In the genomic region with DNA sequence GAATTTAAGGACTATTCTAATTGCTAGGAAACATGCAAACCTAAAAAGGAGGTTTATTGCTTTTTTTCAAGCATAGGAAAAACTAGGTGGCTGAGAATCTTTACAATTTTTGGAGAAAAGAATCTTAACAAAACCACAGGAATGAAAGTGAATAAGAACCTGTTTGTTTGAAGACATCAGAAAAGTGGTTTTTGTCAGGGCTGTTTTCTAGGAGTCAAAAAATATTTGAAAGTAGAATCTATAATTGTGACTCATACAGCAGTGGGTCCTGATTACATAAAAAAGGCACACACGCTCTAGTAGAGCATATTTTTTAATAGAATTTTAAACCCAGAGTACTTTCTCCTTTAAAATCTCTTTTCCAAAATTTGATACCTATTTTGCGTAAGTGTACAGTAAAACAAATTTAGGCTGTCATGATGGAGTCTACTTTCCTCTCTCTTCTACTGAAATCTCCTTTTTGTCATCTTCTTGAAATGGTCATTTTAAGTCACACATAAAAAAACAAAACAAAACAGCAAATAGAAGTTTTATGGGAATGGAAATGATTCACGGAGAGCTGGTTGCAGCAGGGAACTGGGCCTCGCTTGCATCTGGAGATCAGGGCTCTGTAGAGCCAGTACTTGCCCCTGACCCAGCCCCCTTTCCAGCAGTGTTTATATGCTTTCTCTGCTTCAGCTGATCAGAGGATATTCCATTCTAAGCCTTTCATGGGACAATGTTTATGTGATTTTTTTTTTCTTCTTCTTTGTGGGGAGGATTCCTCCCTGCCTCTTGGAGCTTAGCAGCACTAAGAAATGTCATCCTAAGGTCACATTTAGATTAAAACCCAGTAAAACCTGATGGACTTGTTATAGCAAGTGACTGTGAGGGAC, we compare ENCODE assay signal across 8 cellular contexts. TPM values are rescaled to one million over a fixed set of nuclear protein-coding genes. Genes with fewer than 3 reads are reported as not detected.
DNase-seq lines count a peak whose midpoint lies in the region; ATAC-seq, FAIRE-seq and TF ChIP-seq lines count a peak whose summit lies in the region.

No MANE protein-coding gene starts in this region.

- H3K9me3 Mint-ChIP-seq in activated T-cell treated with anti-CD3 and anti-CD28 coated beads, Interleukin-2, amount 50 U/mL, for 4 hours = no peaks in the 10 kb centered on the region
- peaks cover 5% of the 10 kb centered on the region for H3K9me3 Mint-ChIP-seq in type B pancreatic cell

- H3K27ac Mint-ChIP-seq in type B pancreatic cell = peak overlapping the region; percentile 99

- peak overlapping the region in 1 of 2 donors; percentile 39 for H3K4me3 ChIP-seq in ascending aorta
- no peak overlapping the region for H3K4me3 ChIP-seq in HepG2 (replicated peaks in 1 of 3; ENCODE audit: insufficient read depth in 1 of 3, low read depth in 2 of 3, low read length in 3 of 3)

- ATAC-seq in activated T-cell treated with anti-CD3 and anti-CD28 coated beads, Interleukin-2, amount 50 U/mL, for 4 hours = peak; percentile 33 to 35
- ATAC-seq in HepG2 (no peak), esophagus mucosa (no peak), GM21717 (IDR thresholded peaks at IDR 0.05; ENCODE audit: unreplicated experiment) (no peak), HG02870 (IDR thresholded peaks at IDR 0.05; ENCODE audit: unreplicated experiment) (no peak)

- peak overlapping the region; percentile 78 for H3K4me3 Mint-ChIP-seq in activated T-cell treated with anti-CD3 and anti-CD28 coated beads, Interleukin-2, amount 50 U/mL, for 4 hours
- H3K4me3 Mint-ChIP-seq in type B pancreatic cell = peak overlapping the region; percentile 79

- no peak overlapping the region for H3K4me2 ChIP-seq in HepG2 (ENCODE audit: low read depth, low read length)

- H3K79me2 ChIP-seq in HepG2 (ENCODE audit: insufficient read depth, low read length) = no peaks in the 10 kb centered on the region

- H3K27ac ChIP-seq in ascending aorta (peak overlapping the region; percentile 78 to 81), HepG2 (ENCODE audit: extremely low read length, insufficient read depth, low read length) (no peak overlapping the region)

- H4K20me1 ChIP-seq in HepG2 (ENCODE audit: insufficient read depth, low read length) = no peaks in the 10 kb centered on the region

- H3K36me3 Mint-ChIP-seq in activated T-cell treated with anti-CD3 and anti-CD28 coated beads, Interleukin-2, amount 50 U/mL, for 4 hours (ENCODE audit: insufficient read depth) = peaks cover 2% of the 10 kb centered on the region
- peaks cover 4% of the 10 kb centered on the region for H3K36me3 Mint-ChIP-seq in type B pancreatic cell

- in situ Hi-C loops in HepG2 (cut with HindIII; ENCODE audit: extremely low pct_ligation_motif_present, low pct_unique_long_range_greater_than_20kb) = no loop called here

- H3K27me3 Mint-ChIP-seq in activated T-cell treated with anti-CD3 and anti-CD28 coated beads, Interleukin-2, amount 50 U/mL, for 4 hours (ENCODE audit: low read depth) = no peaks in the 10 kb centered on the region
- H3K27me3 Mint-ChIP-seq in type B pancreatic cell = no peaks in the 10 kb centered on the region

- no peaks in the 10 kb centered on the region for H3K36me3 ChIP-seq in ascending aorta
- H3K36me3 ChIP-seq in HepG2 (replicated peaks in 1 of 2; ENCODE audit: control insufficient read depth in 1 of 2, insufficient read depth in 2 of 2, low read length in 2 of 2) = no peaks in the 10 kb centered on the region

- H3K27me3 ChIP-seq in ascending aorta (no peaks in the 10 kb centered on the region), HepG2 (ENCODE audit: control insufficient read depth in 1 of 2, insufficient read depth in 2 of 2, low read length in 2 of 2) (peaks cover 0 to 6% of the 10 kb centered on the region in 2 experiments; a peak in 2 of 5 replicates)

- CTCF ChIA-PET in HepG2 (lab: Yijun Ruan, JAX; ENCODE audit: low intra/inter-chr PET ratio, low total read pairs) = no interaction called here

- H3K4me1 ChIP-seq in ascending aorta = peaks cover 5 to 19% of the 10 kb centered on the region in 2 donors
- H3K4me1 ChIP-seq in HepG2 (ENCODE audit: insufficient read depth, low read length) = no peaks in the 10 kb centered on the region

- no peak for FAIRE-seq in HepG2 (lab: Jason Lieb, UNC)

- peaks cover 69% of the 10 kb centered on the region for H3K4me1 Mint-ChIP-seq in activated T-cell treated with anti-CD3 and anti-CD28 coated beads, Interleukin-2, amount 50 U/mL, for 4 hours (ENCODE audit: low read depth)
- peaks cover 38% of the 10 kb centered on the region for H3K4me1 Mint-ChIP-seq in type B pancreatic cell (ENCODE audit: unreplicated experiment)

- DNase-seq in activated T-cell treated with anti-CD3 and anti-CD28 coated beads, Interleukin-2, amount 50 U/mL, for 4 hours = no peak
- no peak for DNase-seq in activated T-cell treated with anti-CD3 and anti-CD28 coated beads, Interleukin-2, amount 50 U/mL, for 1 hour
- no peak for DNase-seq in ascending aorta (ENCODE audit: low spot score in 2 of 2)
- DNase-seq in HepG2 (ENCODE audit: low spot score) = no peak
- DNase-seq in type B pancreatic cell (ENCODE audit: extremely low spot score, unreplicated experiment) = no peak

- H2AFZ ChIP-seq in HepG2 (ENCODE audit: low read length) = peak overlapping the region; percentile 59

- H3K9ac ChIP-seq in HepG2 (ENCODE audit: insufficient read depth, low read depth, low read length) = no peak overlapping the region

- no TSS peak for BruUV-seq in HepG2 (replicated peaks; lab: Mats Ljungman, UMichigan)

- POLR2A ChIA-PET in HepG2 (lab: Yijun Ruan, JAX) = no interaction called here

- no peaks in the 10 kb centered on the region for H3K9me3 ChIP-seq in ascending aorta
- H3K9me3 ChIP-seq in HepG2 (ENCODE audit: low read length) = no peaks in the 10 kb centered on the region

- no peak for TF ChIP-seq EP300 in HepG2 (IDR thresholded peaks at IDR 0.05; ENCODE audit: low read depth in 2 of 2, low read length in 2 of 2)
- TF ChIP-seq EP300 in HepG2 (CRISPR knock-in tag; IDR thresholded peaks at IDR 0.05; ENCODE audit: borderline replicate concordance) = no peak

- TF ChIP-seq RAD21 in HepG2 (CRISPR knock-in tag; IDR thresholded peaks at IDR 0.05) = no peak

- TF ChIP-seq POLR2A in HepG2 (IDR thresholded peaks at IDR 0.05; ENCODE audit: insufficient read depth in 1 of 2, low read depth in 2 of 2, low read length in 2 of 2) = no peak

- TF ChIP-seq CTCF in ascending aorta (IDR thresholded peaks at IDR 0.05) = no peak
- no peak for TF ChIP-seq CTCF in HepG2 (CRISPR knock-in tag; IDR thresholded peaks at IDR 0.05)
- TF ChIP-seq CTCF in type B pancreatic cell (conservative IDR thresholded peaks at IDR 0.05) = no peak

- 68% methylated on average over 4 of the region's 4 CpGs for WGBS in HepG2 (ENCODE audit: low lambda C conversion rate)

- intact Hi-C loops in ascending aorta (cut with DNase I) (loop anchor here (5.0 kb wide), 1 partner anchor 61 kb away; the partner anchor contains the start of gene PELI1), HepG2 (cut with micrococcal nuclease; ENCODE audit: unreplicated experiment) (no loop called here)

TF ChIP-seq in HepG2, 621 proteins besides CTCF, POLR2A, EP300 and RAD21 (continues in another document):
- TF ChIP-seq ZBTB46 (CRISPR knock-in tag; IDR thresholded peaks at IDR 0.05; ENCODE audit: borderline replicate concordance) = no peak

RNA-seq across cellular contexts. Expression of gene PELI1, which starts 59.1 kb away (rescaled TPM):
- 10 to 100 TPM; 49.0 to 71.8 (median 68.1) TPM for total RNA-seq in activated T-cell treated with anti-CD3 and anti-CD28 coated beads, Interleukin-2, amount 50 U/mL, for 4 hours
- total RNA-seq in ascending aorta = 140 TPM
- total RNA-seq in HepG2 (2016; rRNA removed; fragmentation: Illumina TruSeq; extraction: Trizol) = 12.5 and 14.9 TPM in 2 replicates
- total RNA-seq in HepG2 (2016; cell fraction: cytosol; rRNA removed; fragmentation: Illumina TruSeq; extraction: Trizol; ENCODE audit: low read depth) = 2.5 and 3.3 TPM in 2 replicates
- 12.6 and 13.4 TPM in 2 replicates for total RNA-seq in HepG2 (2016; cell fraction: insoluble cytoplasmic fraction; rRNA removed; fragmentation: Illumina TruSeq; extraction: Trizol)
- total RNA-seq in HepG2 (2016; cell fraction: membrane; rRNA removed; fragmentation: Illumina TruSeq; extraction: Trizol) = 8.4 and 8.8 TPM in 2 replicates
- total RNA-seq in HepG2 (2016; cell fraction: nucleus; rRNA removed; fragmentation: Illumina TruSeq; extraction: Trizol) = 15.1 and 17.0 TPM in 2 replicates
- 12.9 and 16.2 TPM in 2 replicates for polyA plus RNA-seq in HepG2 (2011; rRNA removed)
- 7.3 and 10.7 TPM in 2 replicates for polyA plus RNA-seq in HepG2 (2011; cell fraction: cytosol; rRNA removed)
- polyA plus RNA-seq in HepG2 (2011; cell fraction: nucleus; rRNA removed) = 13.3 and 15.0 TPM in 2 replicates
- polyA plus RNA-seq in HepG2 (2012) = 16.2 and 18.9 TPM in 2 replicates
- 0.62 and 0.97 TPM in 2 replicates for polyA plus RNA-seq in HepG2 (2016; cell fraction: cytosol; fragmentation: Illumina TruSeq; extraction: Trizol; ENCODE audit: low read depth)
- polyA plus RNA-seq in HepG2 (2016; cell fraction: insoluble cytoplasmic fraction; fragmentation: Illumina TruSeq; extraction: Trizol; ENCODE audit: low read depth) = 13.0 and 13.7 TPM in 2 replicates
- polyA plus RNA-seq in HepG2 (2016; cell fraction: membrane; fragmentation: Illumina TruSeq; extraction: Trizol; ENCODE audit: low read depth) = 3.4 and 3.7 TPM in 2 replicates
- 16.7 and 17.7 TPM in 2 replicates for polyA plus RNA-seq in HepG2 (2016; cell fraction: nucleus; fragmentation: Illumina TruSeq; extraction: Trizol; ENCODE audit: insufficient read depth, low read depth)
- polyA minus RNA-seq in HepG2 (2011; rRNA and poly(A)+ RNA removed; ENCODE audit: low replicate concordance) = 2.3 and 28.4 TPM in 2 replicates
- 18.2 and 21.7 TPM in 2 replicates for polyA minus RNA-seq in HepG2 (2011; cell fraction: cytosol; rRNA and poly(A)+ RNA removed)
- 28.5 and 29.6 TPM in 2 replicates for polyA minus RNA-seq in HepG2 (2011; cell fraction: nucleus; rRNA and poly(A)+ RNA removed)
- total RNA-seq in type B pancreatic cell (ENCODE audit: low replicate concordance) = 57.5 and 58.2 TPM in 2 replicates
- 55.0 TPM for total RNA-seq in esophagus mucosa

Comparison
In these comparisons a context has a peak if more than half of its experiments do, and no peak if none do; other contexts are left out.
1. ATAC-seq: peak in activated T-cell treated with anti-CD3 and anti-CD28 coated beads, Interleukin-2, amount 50 U/mL, for 4 hours (2 of 2); none in HepG2 (single experiment), esophagus mucosa (single experiment), GM21717 (single experiment) and HG02870 (single experiment).